8 cellular contexts compared by ENCODE assay signal in genomic region chr7:129189661-129190310, GRCh38. TPM values are rescaled to one million over a fixed set of nuclear protein-coding genes. Genes with fewer than 3 reads are reported as not detected.
DNase-seq lines count a peak whose midpoint lies in the region; ATAC-seq and TF ChIP-seq lines count a peak whose summit lies in the region.

No MANE protein-coding gene starts in this region.

- H3K9me3 ChIP-seq in BLaER1 (peaks cover under 1% of the 10 kb centered on the region; the same call in 1 of the 2 replicates), MG63 (no peaks in the 10 kb centered on the region), endodermal cell (ENCODE audit: control insufficient read depth, low read length) (peaks cover 5% of the 10 kb centered on the region), neuron (ENCODE audit: low read length) (peaks cover 5% of the 10 kb centered on the region)

- ATAC-seq in HG03520 (IDR thresholded peaks at IDR 0.05; ENCODE audit: unreplicated experiment) = no peak

- peak overlapping the region; percentile 91 for H3K4me3 Mint-ChIP-seq in endodermal cell

- H3K36me3 Mint-ChIP-seq in endodermal cell (ENCODE audit: low read depth) = peaks cover 12% of the 10 kb centered on the region

- H3K27me3 ChIP-seq in BLaER1 (peaks cover 34% of the 10 kb centered on the region), MG63 (no peaks in the 10 kb centered on the region), endodermal cell (ENCODE audit: control insufficient read depth, insufficient read depth, low read length, poor library complexity, severe bottlenecking) (peaks cover 15% of the 10 kb centered on the region), neuron (ENCODE audit: insufficient read depth, low read length) (no peaks in the 10 kb centered on the region)

- peak overlapping the region; percentile 92 for H3K4me2 ChIP-seq in BLaER1

- H4K20me1 ChIP-seq in BLaER1 = peaks cover 32% of the 10 kb centered on the region

- H3K36me3 ChIP-seq in BLaER1 (peaks cover 20% of the 10 kb centered on the region), MG63 (no peaks in the 10 kb centered on the region), endodermal cell (ENCODE audit: control insufficient read depth, insufficient read depth, low read length) (peaks cover 16% of the 10 kb centered on the region), neuron (ENCODE audit: insufficient read depth, low read length) (peaks cover 16% of the 10 kb centered on the region)

- H3K9me3 Mint-ChIP-seq in endodermal cell = peaks cover under 1% of the 10 kb centered on the region

- peak overlapping the region; percentile 78 for H3K27ac Mint-ChIP-seq in endodermal cell

- H3K27ac ChIP-seq in BLaER1 (peak overlapping the region; percentile 91), endodermal cell (ENCODE audit: low read depth, low read length) (peak overlapping the region; percentile 95)

- H3K4me1 Mint-ChIP-seq in endodermal cell = peaks cover 23% of the 10 kb centered on the region

- H3K4me1 ChIP-seq in BLaER1 (peaks cover 36% of the 10 kb centered on the region), endodermal cell (ENCODE audit: control insufficient read depth, insufficient read depth, low read length) (peaks cover 7% of the 10 kb centered on the region), neuron (ENCODE audit: insufficient read depth, low read length) (peaks cover 27% of the 10 kb centered on the region)

- peaks cover 34% of the 10 kb centered on the region for H3K27me3 Mint-ChIP-seq in endodermal cell (ENCODE audit: insufficient read depth)

- H3K4me3 ChIP-seq in BLaER1 (peak overlapping the region; percentile 96), MG63 (peak overlapping the region; percentile 56), endodermal cell (ENCODE audit: low read length) (peak overlapping the region; percentile 93), neuron (ENCODE audit: low read length) (peak overlapping the region; percentile 74)

- TF ChIP-seq CTCF in endodermal cell (conservative IDR thresholded peaks at IDR 0.05) = no peak

- H2AFZ ChIP-seq in neuron (ENCODE audit: low read depth, low read length) = no peak overlapping the region

- DNase-seq in MG63 = no peak
- DNase-seq in endodermal cell = no peak
- DNase-seq in Ammon's horn (ENCODE audit: low spot score) = no peak
- no peak for DNase-seq in C1 segment of cervical spinal cord (lab: John Stamatoyannopoulos, UW)
- no peak for DNase-seq in activated CD8-positive, alpha-beta memory T cell treated with anti-CD3 and anti-CD28 coated beads, Interleukin-2, amount 50 U/mL, for 4 hours

- H3K9ac ChIP-seq in BLaER1 = peak overlapping the region; percentile 91
- H3K9ac ChIP-seq in endodermal cell (ENCODE audit: extremely low read depth, low read length, poor library complexity, severe bottlenecking) = peak overlapping the region; percentile 92

- WGBS in endodermal cell (ENCODE audit: insufficient coverage in 1 of 2, insufficient read length in 1 of 2), 2 experiments = 16 to 25% methylated on average over 13 of the region's 13 CpGs

RNA-seq across cellular contexts. Expression of gene SMO, which starts 1.4 kb away (rescaled TPM):
- total RNA-seq in MG63 (2014; rRNA removed; shearing (Covaris generic); ENCODE audit: low replicate concordance) = 9.0 and 14.3 TPM in 2 replicates
- total RNA-seq in endodermal cell = 10 to 100 TPM; 75.5 to 76.2 TPM
- polyA plus RNA-seq in endodermal cell (2013, experiment 1 of 2) = 72.7 TPM
- polyA plus RNA-seq in endodermal cell (2013, experiment 2 of 2) = 71.3 TPM

RNA-seq across cellular contexts. Expression of gene AHCYL2, which starts 35.0 kb away (rescaled TPM):
- 4.8 and 5.5 TPM in 2 replicates for total RNA-seq in MG63 (2014; rRNA removed; shearing (Covaris generic); ENCODE audit: low replicate concordance)
- total RNA-seq in endodermal cell = 10 to 100 TPM; 30.8 to 31.4 TPM
- polyA plus RNA-seq in endodermal cell (2013, experiment 1 of 2) = 15.7 TPM
- 18.1 TPM for polyA plus RNA-seq in endodermal cell (2013, experiment 2 of 2)

RNA-seq across cellular contexts. Expression of gene TSPAN33, which starts 45.3 kb away (rescaled TPM):
- 3.4 and 7.0 TPM in 2 replicates for total RNA-seq in MG63 (2014; rRNA removed; shearing (Covaris generic); ENCODE audit: low replicate concordance)
- total RNA-seq in endodermal cell = 10 to 100 TPM; 33.2 to 35.6 TPM
- 23.2 TPM for polyA plus RNA-seq in endodermal cell (2013, experiment 1 of 2)
- 23.9 TPM for polyA plus RNA-seq in endodermal cell (2013, experiment 2 of 2)
